ENCODE assay signal across 8 cellular contexts in the genomic region with DNA sequence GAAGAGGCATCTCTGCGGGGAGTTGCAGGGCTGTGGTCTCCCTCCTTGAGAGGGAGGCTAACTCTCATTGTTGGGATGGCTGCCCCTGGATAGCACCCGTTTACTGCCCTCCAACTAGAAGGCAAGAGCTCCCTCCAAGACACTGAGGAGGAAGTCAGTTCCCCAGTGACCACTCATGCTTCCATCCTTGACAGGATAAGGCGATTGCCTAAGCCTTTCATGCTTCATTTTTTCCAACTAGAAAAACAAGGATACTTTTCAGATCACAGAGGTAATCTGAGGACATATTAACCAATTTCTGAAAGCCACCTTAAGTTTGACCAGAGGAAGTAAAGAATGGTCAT.
DNase-seq lines count a peak whose midpoint lies in the region; ATAC-seq, FAIRE-seq and TF ChIP-seq lines count a peak whose summit lies in the region.

No MANE protein-coding gene starts in this region.

- DNase-seq in IMR-90 (no peak), kidney (no peak), NCI-H510A treated with DMSO at 0.1 percent for 48 hours (lab: John Stamatoyannopoulos, UW) (no peak), HTR-8/SVneo (ENCODE audit: insufficient read length, low spot score) (no peak), epidermal melanocyte (ENCODE audit: insufficient read length, low spot score) (no peak), cortex of kidney (lab: John Stamatoyannopoulos, UW) (no peak)

- POLR2A ChIA-PET in IMR-90 (lab: Charles Lee; ENCODE audit: unreplicated experiment), result no interaction called here

- in situ Hi-C loops in IMR-90 (cut with MboI; ENCODE audit: low sequenced_read_pairs), result no loop called here

- peak overlapping the region; percentile 72 to 84 for H4K8ac ChIP-seq in IMR-90 (ENCODE audit: low read depth in 2 of 2, low read length in 2 of 2)

- peak overlapping the region; percentile 95 for H3K14ac ChIP-seq in IMR-90 (replicated peaks; ENCODE audit: low read depth, low read length)

- H3K4me2 ChIP-seq in IMR-90 (ENCODE audit: low read depth, low read length), result peak overlapping the region; percentile 64

- H3K27ac ChIP-seq in IMR-90 (ENCODE audit: insufficient read depth, low read length), result peak overlapping the region; percentile 86
- H3K27ac ChIP-seq in adipose tissue (ENCODE audit: low read depth, low read length), result peak overlapping the region; percentile 9
- H3K27ac ChIP-seq in kidney (ENCODE audit: low read depth in 2 of 2, low read length in 2 of 2), result peak overlapping the region; percentile 75 to 87
- peak overlapping the region; percentile 77 for H3K27ac ChIP-seq in stomach smooth muscle (ENCODE audit: low read length)

- H2BK20ac ChIP-seq in IMR-90 (ENCODE audit: low read depth, low read length), result peak overlapping the region; percentile 94

- H3K9me3 ChIP-seq in IMR-90 (ENCODE audit: control insufficient read depth, insufficient read depth, low read length) (no peaks in the 10 kb centered on the region), kidney (ENCODE audit: control insufficient read depth in 1 of 2, low read length in 2 of 2) (no peaks in the 10 kb centered on the region), stomach smooth muscle (ENCODE audit: control insufficient read depth in 2 of 2, low read length in 2 of 2) (no peaks in the 10 kb centered on the region)

- H2BK5ac ChIP-seq in IMR-90 (ENCODE audit: low read depth, low read length, poor library complexity, severe bottlenecking), result peak overlapping the region; percentile 87

- intact Hi-C loops in IMR-90 (cut with micrococcal nuclease) (loop anchor here (1.0 kb wide), 1 partner anchor 43 kb away; no protein-coding TSS in a partner anchor), kidney (cut with DNase I) (no loop called here)

- peak overlapping the region; percentile 98 for H4K91ac ChIP-seq in IMR-90 (ENCODE audit: insufficient read depth, low read depth, low read length)

- peak overlapping the region; percentile 8; the same call in 1 of the 2 replicates for H3K4me3 ChIP-seq in IMR-90 (ENCODE audit: insufficient read depth, low read depth, low read length)
- H3K4me3 ChIP-seq in kidney (ENCODE audit: low read length in 2 of 2), result peak overlapping the region in 1 of 2 donors; percentile 1
- H3K4me3 ChIP-seq in stomach smooth muscle (ENCODE audit: low read length in 2 of 2), result peak overlapping the region in 1 of 2 donors; percentile 52

- H3K4me1 ChIP-seq in IMR-90 (ENCODE audit: control insufficient read depth, insufficient read depth, low read length) (peaks cover 27% of the 10 kb centered on the region), kidney (ENCODE audit: control insufficient read depth in 1 of 2, insufficient read depth in 1 of 2, low read depth in 1 of 2, low read length in 2 of 2) (peaks cover 27 to 30% of the 10 kb centered on the region in 2 donors), stomach smooth muscle (ENCODE audit: control insufficient read depth, insufficient read depth, low read length) (peaks cover 35% of the 10 kb centered on the region)

- H3K18ac ChIP-seq in IMR-90 (ENCODE audit: low read depth, low read length), result peak overlapping the region; percentile 84

- H2BK120ac ChIP-seq in IMR-90 (ENCODE audit: low read depth, low read length), result peak overlapping the region; percentile 98

- H2AK9ac ChIP-seq in IMR-90 (replicated peaks; ENCODE audit: low read depth, low read length, poor library complexity), result peak overlapping the region; percentile 76

- H4K5ac ChIP-seq in IMR-90 (ENCODE audit: low read depth, low read length), result peak overlapping the region; percentile 42

- peak overlapping the region; percentile 96 for H3K23ac ChIP-seq in IMR-90 (ENCODE audit: low read depth, low read length)

- H3K27me3 ChIP-seq in IMR-90 (ENCODE audit: control insufficient read depth, insufficient read depth, low read length), result no peaks in the 10 kb centered on the region
- no peaks in the 10 kb centered on the region for H3K27me3 ChIP-seq in stomach smooth muscle (ENCODE audit: control insufficient read depth in 1 of 2, insufficient read depth in 2 of 2, low read length in 2 of 2)

- H3K56ac ChIP-seq in IMR-90 (ENCODE audit: extremely low read depth, insufficient read depth, low read length), result peak overlapping the region; percentile 97

- 0 out of 2 replicates have a peak, but pooled peaks have one; percentile 0 for TF ChIP-seq RAD21 in IMR-90 (IDR thresholded peaks at IDR 0.05; ENCODE audit: low read length)

- H3K9ac ChIP-seq in IMR-90 (ENCODE audit: low read depth, low read length) (peak overlapping the region; percentile 38), kidney (ENCODE audit: low read length in 2 of 2) (peak overlapping the region in 1 of 2 donors; percentile 0), stomach smooth muscle (ENCODE audit: low read length in 2 of 2) (no peak overlapping the region)

- H3K36me3 ChIP-seq in IMR-90 (ENCODE audit: control insufficient read depth, insufficient read depth, low read length) (no peaks in the 10 kb centered on the region), kidney (ENCODE audit: control insufficient read depth in 1 of 2, insufficient read depth in 2 of 2, low read length in 2 of 2) (no peaks in the 10 kb centered on the region), stomach smooth muscle (ENCODE audit: control insufficient read depth in 2 of 2, insufficient read depth in 2 of 2, low read length in 2 of 2) (no peaks in the 10 kb centered on the region)

- H2BK15ac ChIP-seq in IMR-90 (ENCODE audit: low read depth, low read length), result peak overlapping the region; percentile 22; the same call in 2 of the 3 replicates

- no TSS peak for BruUV-seq in IMR-90 (replicated peaks; lab: Mats Ljungman, UMichigan)

- no peaks in the 10 kb centered on the region for H4K20me1 ChIP-seq in IMR-90 (ENCODE audit: insufficient read depth, low read length)

- peak overlapping the region; percentile 62 for H2AFZ ChIP-seq in IMR-90 (replicated peaks; ENCODE audit: low read length, poor library complexity)

- H2AK5ac ChIP-seq in IMR-90 (ENCODE audit: low read depth, low read length), result peak overlapping the region; percentile 92

- TF ChIP-seq POLR2A in IMR-90 (IDR thresholded peaks at IDR 0.05; ENCODE audit: low read depth, low read length), result no peak

- H3K9me1 ChIP-seq in IMR-90 (ENCODE audit: insufficient read depth, low read length), result peaks cover 20% of the 10 kb centered on the region

- CTCF ChIA-PET in IMR-90 (lab: Yijun Ruan, JAX), result interaction anchor here (1.0 to 3.0 kb wide), 3 partner anchors 187 to 321 kb away, joined by 3 to 16 read pairs (median 4); a partner anchor contains a TSS

- no peak for TF ChIP-seq CTCF in IMR-90 (conservative IDR thresholded peaks at IDR 0.05; ENCODE audit: low read depth, low read length)
- TF ChIP-seq CTCF in kidney (IDR thresholded peaks at IDR 0.05; ENCODE audit: borderline replicate concordance, extremely low read depth, insufficient read depth), result no peak

- H3K79me1 ChIP-seq in IMR-90 (ENCODE audit: low read depth in 1 of 2, low read length in 2 of 2), result peaks cover 17 to 66% of the 10 kb centered on the region in 2 experiments; a peak in 3 of 4 replicates

- dilution Hi-C loops in IMR-90 (cut with HindIII; ENCODE audit: low sequenced_read_pairs, unreplicated experiment), result no loop called here

- peak; percentile 8 for ATAC-seq in IMR-90 (ENCODE audit: low read depth)

- WGBS in IMR-90 (ENCODE audit: extremely low coverage in 2 of 2, insufficient read length in 1 of 2), 2 experiments, result no CpG with 5 or more reads among the region's 3 CpGs
- WGBS in adipose tissue, 3 donors, result 18 to 63% (median 23%) methylated on average over 3 of the region's 3 CpGs

- FAIRE-seq in kidney (lab: Jason Lieb, UNC) (no peak), HTR-8/SVneo (lab: Jason Lieb, UNC) (no peak)

- H3K4ac ChIP-seq in IMR-90 (ENCODE audit: low read depth, low read length), result peak overlapping the region; percentile 97

TF ChIP-seq in IMR-90, 13 proteins besides CTCF, POLR2A, EP300 and RAD21:
- TF ChIP-seq NFE2L2 (IDR thresholded peaks at IDR 0.05; ENCODE audit: low read depth, low read length) (no peak), CEBPB (IDR thresholded peaks at IDR 0.05; ENCODE audit: low read depth, low read length) (peak; percentile 67)

Comparison
In these comparisons a context has a peak if more than half of its experiments do, and no peak if none do; other contexts are left out.
1. H3K27ac ChIP-seq: peak in every context shown above with its lines; median percentile 86 in IMR-90; 81 in kidney; 77 in stomach smooth muscle; 9 in adipose tissue.